8 cellular contexts compared by ENCODE assay signal in the genomic region with DNA sequence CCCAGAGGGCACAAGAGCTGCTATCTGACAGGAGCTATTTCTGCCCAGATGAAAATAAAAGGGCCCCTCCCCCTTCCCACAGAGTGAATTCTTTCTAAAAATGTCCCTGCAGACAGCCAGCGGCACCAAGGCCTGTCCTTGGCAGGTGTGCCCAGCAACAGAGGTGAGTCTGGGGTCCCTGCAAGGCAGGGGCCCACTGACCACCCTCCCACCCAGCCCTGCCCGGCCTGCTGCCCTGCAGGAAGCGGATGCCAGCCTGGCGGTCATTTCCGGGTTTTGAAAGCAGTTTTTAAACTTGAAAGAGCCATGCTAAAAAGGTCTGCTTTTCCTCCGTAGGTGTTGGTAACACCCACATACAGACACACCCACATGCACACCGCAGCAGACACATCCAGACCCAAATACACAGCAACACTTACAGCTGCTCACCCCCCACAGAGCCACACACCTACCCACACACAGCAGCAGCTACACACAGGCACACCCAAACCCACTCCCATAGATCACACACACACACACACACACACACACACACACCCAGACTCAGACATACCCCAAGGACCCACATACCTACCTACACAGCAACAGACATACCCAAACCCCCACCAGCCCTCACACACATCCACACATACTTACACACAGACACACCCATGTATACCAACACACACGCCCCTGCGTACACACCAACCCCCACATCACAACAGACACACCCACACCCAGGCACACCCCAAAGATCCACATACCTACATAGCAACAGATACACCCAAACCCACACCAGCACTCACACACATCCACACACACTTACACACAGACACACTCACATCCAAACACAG. TPM values are rescaled to one million over a fixed set of nuclear protein-coding genes. Genes with fewer than 3 reads are reported as not detected.
A peak's percentile ranks its signal among the peaks of the same experiment; 100 is the strongest.
DNase-seq lines count a peak whose midpoint lies in the region; ATAC-seq and TF ChIP-seq lines count a peak whose summit lies in the region.

No MANE protein-coding gene starts in this region.

- peak overlapping the region; percentile 96 to 100 (median 99) for H3K27ac ChIP-seq in heart right ventricle

- TF ChIP-seq CTCF in heart right ventricle (IDR thresholded peaks at IDR 0.05): peak in 1 of 9 donors; percentile 3

- DNase-seq in SIG-M5 treated with dmso at 0.1 percent for 504 hours (lab: John Stamatoyannopoulos, UW; ENCODE audit: unreplicated experiment): peak; percentile 88
- DNase-seq in activated naive CD4-positive, alpha-beta T cell treated with anti-CD3 and anti-CD28 coated beads, Interleukin-2, amount 50 U/mL, for 16 hours: peak; percentile 47
- DNase-seq in heart right ventricle: peak; percentile 50 to 76
- no peak for DNase-seq in skeletal muscle cell (ENCODE audit: low read depth)
- no peak for DNase-seq in AG08395 (ENCODE audit: low spot score)

- H3K4me1 ChIP-seq in heart right ventricle: peaks cover 14 to 84% (median 73%) of the 10 kb centered on the region in 9 donors

- H3K9me3 ChIP-seq in heart right ventricle: no peaks in the 10 kb centered on the region

- WGBS in heart right ventricle, 2 donors: 12 to 14% methylated on average over 9 of the region's 9 CpGs

- H3K4me3 ChIP-seq in GM08714 (ENCODE audit: low read length): peak overlapping the region; percentile 52; the same call in 1 of the 2 replicates
- H3K4me3 ChIP-seq in heart right ventricle: peak overlapping the region in 9 of 10 donors; percentile 30 to 96 (median 88)
- peak overlapping the region; percentile 86 for H3K4me3 ChIP-seq in skeletal muscle cell (ENCODE audit: low read depth, low read length)

- intact Hi-C loops in heart right ventricle (cut with DNase I): loop anchor here in 5 of 10 donors (2.0 to 10.0 kb wide), 5 partner anchors 41 to 64 kb away; no protein-coding TSS in a partner anchor

- H3K36me3 ChIP-seq in heart right ventricle: peaks cover 0 to 19% (median 7%) of the 10 kb centered on the region in 9 donors

- no peaks in the 10 kb centered on the region for H3K27me3 ChIP-seq in heart right ventricle

- peak; percentile 38 for ATAC-seq in HG02798 (IDR thresholded peaks at IDR 0.05; ENCODE audit: poor library complexity, unreplicated experiment)
- peak in 7 of 8 donors; percentile 6 to 48 (median 32) for ATAC-seq in heart right ventricle
- ATAC-seq in GM21360 (IDR thresholded peaks at IDR 0.05; ENCODE audit: unreplicated experiment): no peak

RNA-seq across cellular contexts. Expression of gene ZFP36L2, which starts 7.6 kb away (rescaled TPM):
- total RNA-seq in heart right ventricle: 10 to 100 TPM; 34.4 to 69.6 (median 42.3) TPM
- 10 to 100 TPM; 26.8 to 53.2 TPM for polyA plus RNA-seq in heart right ventricle

Comparison
In these comparisons a context has a peak if more than half of its experiments do, and no peak if none do; other contexts are left out.
1. DNase-seq: peak in SIG-M5 treated with dmso at 0.1 percent for 504 hours (single experiment), activated naive CD4-positive, alpha-beta T cell treated with anti-CD3 and anti-CD28 coated beads, Interleukin-2, amount 50 U/mL, for 16 hours (single experiment) and heart right ventricle (2 of 2); none in skeletal muscle cell (single experiment) and AG08395 (single experiment).
2. Peak in every context shown above with its lines, with median percentiles within 50 percentile points of each other: H3K4me3 ChIP-seq.